18 cellular contexts compared by ENCODE assay signal in the genomic region with DNA sequence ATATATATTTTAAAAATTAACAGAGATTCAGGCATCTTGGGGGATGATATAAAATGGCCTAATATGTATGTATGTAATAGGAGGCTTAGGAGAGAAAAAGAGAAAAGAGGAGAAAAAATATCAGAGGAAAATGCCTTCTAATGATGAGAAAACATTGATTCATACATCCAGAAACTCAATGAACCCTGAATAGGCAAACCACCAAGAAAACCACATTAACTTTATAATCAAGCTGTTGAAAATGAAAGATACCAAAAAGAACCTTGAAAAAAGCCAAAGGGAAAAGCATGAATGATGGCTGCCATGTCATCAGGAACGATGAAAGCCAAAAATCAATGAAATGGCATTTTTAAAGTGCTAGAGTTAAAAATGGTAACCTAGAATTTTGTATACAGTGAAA.
DNase-seq lines count a peak whose midpoint lies in the region; FAIRE-seq and TF ChIP-seq lines count a peak whose summit lies in the region.
"Had no signal": no experiment of that assay in that cellular context is flagged by ENCODE, and none has a peak within 500 bp of the region (broad histone marks: within the 10 kb centered on the region; RNA-seq: fewer than 3 reads in every experiment).

No MANE protein-coding gene starts in this region.

- H3K4me3 ChIP-seq in GM23248 = no peak overlapping the region
- no peak overlapping the region for H3K4me3 ChIP-seq in MG63
- H3K4me3 ChIP-seq: BLaER1, GM12878 had no signal

- H3K36me3 ChIP-seq in GM23248 (ENCODE audit: low read depth) (no peaks in the 10 kb centered on the region), MG63 (0 out of 2 replicates have a peak, but pooled peaks cover 4% of the 10 kb centered on the region)
- H3K36me3 ChIP-seq: BLaER1 had no signal

- CTCF ChIA-PET in GM10248 (lab: Yijun Ruan, JAX) = interaction anchor here (1.0 to 1.6 kb wide), 3 partner anchors 13 to 180 kb away, joined by 3 to 9 read pairs (median 3); partner anchors contain the start of gene EPS8

- no peak overlapping the region for H3K4me2 ChIP-seq in GM23248 (ENCODE audit: unreplicated experiment)
- H3K4me2 ChIP-seq: BLaER1 had no signal

- POLR2A ChIA-PET in GM10248 (lab: Yijun Ruan, JAX) = no interaction called here

- H3K4me1 ChIP-seq in GM23248 (ENCODE audit: insufficient read depth) = peaks cover 5% of the 10 kb centered on the region; the same call in 1 of the 2 replicates

- H3K9me3 ChIP-seq in GM23248 (ENCODE audit: low read depth) = no peaks in the 10 kb centered on the region
- peaks cover 11% of the 10 kb centered on the region for H3K9me3 ChIP-seq in MG63

- peak; percentile 96 for FAIRE-seq in RCC 7860 (lab: Jason Lieb, UNC)
- FAIRE-seq: GM12878, H54, HTR-8/SVneo had no signal

- no peak for TF ChIP-seq CTCF in GM10248 (IDR thresholded peaks at IDR 0.05; ENCODE audit: control extremely low read depth, extremely low read depth, low read depth, missing control alignments)

- H2AFZ ChIP-seq in GM23248 = peak overlapping the region; percentile 17; the same call in 1 of the 2 replicates

- H3F3A ChIP-seq in GM23248 (ENCODE audit: insufficient read depth) = peaks cover 20% of the 10 kb centered on the region

- WGBS in GM23248 (ENCODE audit: low coverage in 1 of 2, low lambda C conversion rate in 2 of 2, missing lambda C conversion rate in 2 of 2), 2 experiments = 62 to 76% methylated on average over 1 of the region's 1 CpG

- DNase-seq in GM23248 (peak; percentile 20), RCC 7860 (ENCODE audit: low spot score) (peak; percentile 49), astrocyte of the hippocampus (ENCODE audit: low read depth, low spot score) (peak; percentile 23), kidney tubule cell (ENCODE audit: low spot score) (peak; percentile 41), occipital lobe (lab: John Stamatoyannopoulos, UW) (no peak), MG63 (no peak), GM10248 (ENCODE audit: extremely low spot score) (no peak)
- no peak for DNase-seq in activated naive CD4-positive, alpha-beta T cell treated with Interleukin-2 at 50 U/mL for 16 hours
- DNase-seq: 8988T; CD4-positive, alpha-beta memory T cell; DMS79 treated with DMSO at 0.1 percent for 48 hours; GF-D8; HCEC 1CT; IMR-90 had no signal

- H3K27ac ChIP-seq in GM23248 = no peak overlapping the region
- H3K27ac ChIP-seq: BLaER1 had no signal

- in situ Hi-C loops in GM23248 (cut with MboI) = no loop called here

- no peaks in the 10 kb centered on the region for H3K79me2 ChIP-seq in GM23248 (ENCODE audit: insufficient read depth)

- no peaks in the 10 kb centered on the region for H4K20me1 ChIP-seq in GM23248 (ENCODE audit: insufficient read depth)
- H4K20me1 ChIP-seq: BLaER1 had no signal

- H3K27me3 ChIP-seq in GM23248 (replicated peaks; ENCODE audit: insufficient read depth) (no peaks in the 10 kb centered on the region), MG63 (no peaks in the 10 kb centered on the region)
- H3K27me3 ChIP-seq: BLaER1 had no signal

- no peaks in the 10 kb centered on the region for H3K9me2 ChIP-seq in GM23248 (ENCODE audit: insufficient read depth)

- no peak overlapping the region for H3K9ac ChIP-seq in GM23248
- H3K9ac ChIP-seq: BLaER1 had no signal

Comparison
In these comparisons a context has a peak if more than half of its experiments do, and no peak if none do; other contexts are left out.
1. DNase-seq: peak in GM23248 (single experiment), RCC 7860 (single experiment), astrocyte of the hippocampus (single experiment) and kidney tubule cell (single experiment); none in occipital lobe (single experiment), MG63 (single experiment), GM10248 (single experiment) and activated naive CD4-positive, alpha-beta T cell treated with Interleukin-2 at 50 U/mL for 16 hours (single experiment).